ENCODE assay signal across 8 cellular contexts in the genomic region with DNA sequence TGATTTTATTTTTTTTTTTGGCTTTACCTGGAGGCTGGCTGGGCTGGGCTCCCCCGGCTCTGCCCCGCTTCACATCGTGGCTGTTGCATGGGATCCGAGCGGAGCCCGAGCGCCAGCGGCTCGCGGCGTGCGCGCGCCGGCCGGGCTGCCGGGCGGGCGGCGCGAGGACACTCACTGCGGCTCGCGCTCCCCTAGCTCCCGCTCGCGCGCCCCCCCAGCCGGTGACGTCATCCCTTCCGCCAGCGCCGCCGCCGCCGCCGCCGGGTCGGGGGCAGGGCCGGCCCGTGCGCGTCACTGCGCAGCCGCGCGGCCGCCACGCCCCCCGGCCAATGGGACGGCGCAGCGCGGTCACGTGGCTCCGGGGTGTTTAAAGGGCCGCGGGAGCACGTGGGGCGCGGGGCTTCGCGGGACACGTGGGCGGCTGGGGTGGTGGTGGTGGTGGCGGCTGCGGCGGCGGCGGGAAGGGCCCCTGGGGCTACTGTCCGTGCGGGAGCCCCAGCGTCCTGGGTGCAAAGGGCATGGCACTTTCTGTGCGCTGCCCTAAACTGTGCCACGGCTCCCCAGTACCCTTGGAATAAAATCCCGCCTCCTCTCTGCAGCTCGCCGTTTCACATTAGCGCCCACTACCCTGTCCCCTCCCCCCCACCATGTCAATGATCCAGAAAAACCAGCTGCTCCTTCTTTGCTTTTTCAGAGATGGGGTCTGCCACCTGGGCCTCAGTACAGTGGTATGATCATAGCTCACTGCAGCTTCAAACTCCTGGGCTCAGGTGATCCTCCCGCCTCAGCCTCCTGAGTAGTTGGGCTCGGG. TPM values are rescaled to one million over a fixed set of nuclear protein-coding genes. Genes with fewer than 3 reads are reported as not detected.
DNase-seq lines count a peak whose midpoint lies in the region; ATAC-seq and TF ChIP-seq lines count a peak whose summit lies in the region.

TSS of gene PTPRS (minus strand) at position 176 of the 811 bp plus-strand sequence. CDS start 54,672 bp downstream, outside the sequence.

- no peak within 1 kb of the TSS for H3K27ac Mint-ChIP-seq in CD8-positive, alpha-beta T cell
- peak within 1 kb of the TSS in 1 of 2 donors; percentile 52 for H3K27ac Mint-ChIP-seq in natural killer cell treated with Interleukin-12 subunit alpha and Interleukin-12 subunit beta and Interleukin-15 and Interleukin-18, amount 100 ng/mL, for 72 hours
- no peak within 1 kb of the TSS for H3K27ac Mint-ChIP-seq in stimulated activated effector memory CD8-positive, alpha-beta T cell treated with anti-CD3 and anti-CD28 coated beads, Interleukin-12 subunit alpha, Interleukin-12 subunit beta, amount 100 ng/mL, for 72 hours

- peak within 1 kb of the TSS; percentile 80 for H2AFZ ChIP-seq in PC-9

- H3K4me2 ChIP-seq in PC-9 = peak within 1 kb of the TSS; percentile 74

- peaks cover 6% of the 10 kb centered on the region; the same call in 1 of the 2 replicates for H3K79me2 ChIP-seq in PC-9 (ENCODE audit: low read depth)

- POLR2A ChIA-PET in CD8-positive, alpha-beta T cell (lab: Charles Lee) = no interaction called here
- POLR2A ChIA-PET in PC-9 (lab: Charles Lee; ENCODE audit: unreplicated experiment) = interaction anchor here (0.5 to 0.6 kb wide), 3 partner anchors 24 to 195 kb away, joined by 7 to 13 read pairs (median 9); no protein-coding TSS in a partner anchor

- no TSS peak for BruUV-seq in PC-9 (replicated peaks; lab: Mats Ljungman, UMichigan)

- peaks cover 36% of the 10 kb centered on the region for H3K27me3 Mint-ChIP-seq in CD8-positive, alpha-beta T cell (ENCODE audit: low read depth)
- H3K27me3 Mint-ChIP-seq in natural killer cell treated with Interleukin-12 subunit alpha and Interleukin-12 subunit beta and Interleukin-15 and Interleukin-18, amount 100 ng/mL, for 72 hours = peaks cover 23 to 24% of the 10 kb centered on the region in 2 donors

- no peaks in the 10 kb centered on the region for H3K9me3 ChIP-seq in CD8-positive, alpha-beta T cell (ENCODE audit: low read length)
- H3K9me3 ChIP-seq in PC-9 (ENCODE audit: insufficient read depth, low read depth) = no peaks in the 10 kb centered on the region

- peaks cover 18% of the 10 kb centered on the region; the same call in 1 of the 2 replicates for H3F3A ChIP-seq in PC-9 (ENCODE audit: insufficient read depth, low read depth)

- CTCF ChIA-PET in CD8-positive, alpha-beta T cell (lab: Charles Lee) = no interaction called here
- CTCF ChIA-PET in PC-9 (lab: Charles Lee) = interaction anchor here (0.6 kb wide), 1 partner anchor 36 kb away, joined by 13 read pairs; no protein-coding TSS in a partner anchor

- H3K4me3 Mint-ChIP-seq in CD8-positive, alpha-beta T cell = peak within 1 kb of the TSS; percentile 69
- H3K4me3 Mint-ChIP-seq in natural killer cell treated with Interleukin-12 subunit alpha and Interleukin-12 subunit beta and Interleukin-15 and Interleukin-18, amount 100 ng/mL, for 72 hours = peak within 1 kb of the TSS; percentile 61
- H3K4me3 Mint-ChIP-seq in stimulated activated effector memory CD8-positive, alpha-beta T cell treated with anti-CD3 and anti-CD28 coated beads, Interleukin-12 subunit alpha, Interleukin-12 subunit beta, amount 100 ng/mL, for 72 hours = peak within 1 kb of the TSS; percentile 65

- no peaks in the 10 kb centered on the region for H3K9me3 Mint-ChIP-seq in CD8-positive, alpha-beta T cell
- peaks cover 3% of the 10 kb centered on the region for H3K9me3 Mint-ChIP-seq in natural killer cell treated with Interleukin-12 subunit alpha and Interleukin-12 subunit beta and Interleukin-15 and Interleukin-18, amount 100 ng/mL, for 72 hours
- no peaks in the 10 kb centered on the region for H3K9me3 Mint-ChIP-seq in stimulated activated effector memory CD8-positive, alpha-beta T cell treated with anti-CD3 and anti-CD28 coated beads, Interleukin-12 subunit alpha, Interleukin-12 subunit beta, amount 100 ng/mL, for 72 hours

- H3K27me3 ChIP-seq in CD8-positive, alpha-beta T cell (ENCODE audit: insufficient read depth, low read length) = peaks cover 22% of the 10 kb centered on the region
- no peaks in the 10 kb centered on the region for H3K27me3 ChIP-seq in PC-9 (ENCODE audit: insufficient read depth, low read depth)

- H3K36me3 ChIP-seq in CD8-positive, alpha-beta T cell (ENCODE audit: insufficient read depth, low read length) = no peaks in the 10 kb centered on the region
- H3K36me3 ChIP-seq in PC-9 (ENCODE audit: low read depth) = no peaks in the 10 kb centered on the region

- ATAC-seq in CD8-positive, alpha-beta T cell = peak; percentile 79
- peak; percentile 51 for ATAC-seq in HG03045 (IDR thresholded peaks at IDR 0.05; ENCODE audit: unreplicated experiment)
- peak; percentile 87 to 91 for ATAC-seq in natural killer cell treated with Interleukin-12 subunit alpha and Interleukin-12 subunit beta and Interleukin-15 and Interleukin-18, amount 100 ng/mL, for 72 hours
- peak; percentile 67 for ATAC-seq in stimulated activated effector memory CD8-positive, alpha-beta T cell treated with anti-CD3 and anti-CD28 coated beads, Interleukin-12 subunit alpha, Interleukin-12 subunit beta, amount 100 ng/mL, for 72 hours
- ATAC-seq in GM18511 (IDR thresholded peaks at IDR 0.05; ENCODE audit: unreplicated experiment) = no peak

- peak; percentile 42 to 85 (median 54) for DNase-seq in CD8-positive, alpha-beta T cell
- DNase-seq in PC-9 (peak in 1 of 2 experiments; percentile 86), fibroblast of pulmonary artery (ENCODE audit: low read depth) (peak; percentile 75)
- peak; percentile 31 for DNase-seq in activated T-helper 9 cell treated with anti-CD3 and anti-CD28 coated beads, Interleukin-2, amount 50 U/mL, for 16 hours (ENCODE audit: low read depth)
- DNase-seq in natural killer cell treated with Interleukin-12 subunit alpha and Interleukin-12 subunit beta and Interleukin-15 and Interleukin-18, amount 100 ng/mL, for 72 hours (ENCODE audit: low spot score) = peak; percentile 84
- peak; percentile 32 to 65 for DNase-seq in stimulated activated effector memory CD8-positive, alpha-beta T cell treated with anti-CD3 and anti-CD28 coated beads, Interleukin-12 subunit alpha, Interleukin-12 subunit beta, amount 100 ng/mL, for 72 hours (ENCODE audit: low spot score in 2 of 2)

- H3K36me3 Mint-ChIP-seq in CD8-positive, alpha-beta T cell = no peaks in the 10 kb centered on the region
- H3K36me3 Mint-ChIP-seq in natural killer cell treated with Interleukin-12 subunit alpha and Interleukin-12 subunit beta and Interleukin-15 and Interleukin-18, amount 100 ng/mL, for 72 hours = no peaks in the 10 kb centered on the region
- no peaks in the 10 kb centered on the region for H3K36me3 Mint-ChIP-seq in stimulated activated effector memory CD8-positive, alpha-beta T cell treated with anti-CD3 and anti-CD28 coated beads, Interleukin-12 subunit alpha, Interleukin-12 subunit beta, amount 100 ng/mL, for 72 hours

- H3K4me1 Mint-ChIP-seq in CD8-positive, alpha-beta T cell (ENCODE audit: low read depth) = peaks cover 22% of the 10 kb centered on the region
- peaks cover 15 to 19% of the 10 kb centered on the region in 2 donors for H3K4me1 Mint-ChIP-seq in natural killer cell treated with Interleukin-12 subunit alpha and Interleukin-12 subunit beta and Interleukin-15 and Interleukin-18, amount 100 ng/mL, for 72 hours (ENCODE audit: low read depth in 2 of 2)
- H3K4me1 Mint-ChIP-seq in stimulated activated effector memory CD8-positive, alpha-beta T cell treated with anti-CD3 and anti-CD28 coated beads, Interleukin-12 subunit alpha, Interleukin-12 subunit beta, amount 100 ng/mL, for 72 hours = peaks cover 22% of the 10 kb centered on the region

- intact Hi-C loops in CD8-positive, alpha-beta T cell (cut with DNase I, micrococcal nuclease) = no loop called here
- intact Hi-C loops in PC-9 (cut with micrococcal nuclease; ENCODE audit: unreplicated experiment) = no loop called here

- no peaks in the 10 kb centered on the region for H4K20me1 ChIP-seq in PC-9 (ENCODE audit: insufficient read depth)

- H3K9me2 ChIP-seq in PC-9 (ENCODE audit: insufficient read depth) = no peaks in the 10 kb centered on the region

- H3K27ac ChIP-seq in CD8-positive, alpha-beta T cell (ENCODE audit: low read depth, low read length) = no peak within 1 kb of the TSS
- no peak within 1 kb of the TSS for H3K27ac ChIP-seq in PC-9

- TF ChIP-seq CTCF in CD8-positive, alpha-beta T cell (IDR thresholded peaks at IDR 0.05) = no peak
- TF ChIP-seq CTCF in PC-9 (conservative IDR thresholded peaks at IDR 0.05) = no peak
- no peak for TF ChIP-seq CTCF in fibroblast of pulmonary artery (IDR thresholded peaks at IDR 0.05; ENCODE audit: low read length, missing control alignments)

- peak within 1 kb of the TSS; percentile 41 for H3K4me3 ChIP-seq in CD8-positive, alpha-beta T cell (ENCODE audit: low read depth, low read length)
- peak within 1 kb of the TSS; percentile 69 for H3K4me3 ChIP-seq in PC-9
- peak within 1 kb of the TSS; percentile 63 for H3K4me3 ChIP-seq in fibroblast of pulmonary artery (replicated peaks; ENCODE audit: low read depth, low read length)

- H3K4me1 ChIP-seq in CD8-positive, alpha-beta T cell (ENCODE audit: insufficient read depth, low read length) = peaks cover 14% of the 10 kb centered on the region
- peaks cover 13% of the 10 kb centered on the region for H3K4me1 ChIP-seq in PC-9 (replicated peaks; ENCODE audit: insufficient read depth)

RNA-seq across cellular contexts. Expression of gene PTPRS, which starts in this region (rescaled TPM):
- total RNA-seq in CD8-positive, alpha-beta T cell = 1 to 10 TPM; 4.7 to 4.8 TPM
- total RNA-seq in PC-9 (2021) = 131 and 183 TPM in 2 replicates
- under 1 TPM; 0.17 to 0.33 TPM for total RNA-seq in natural killer cell treated with Interleukin-12 subunit alpha and Interleukin-12 subunit beta and Interleukin-15 and Interleukin-18, amount 100 ng/mL, for 72 hours

Comparison
In these comparisons a context has a peak if more than half of its experiments do, and no peak if none do; other contexts are left out.
1. RNA of gene PTPRS (total RNA-seq): 131 to 183 TPM in PC-9; 4.7 to 4.8 TPM in CD8-positive, alpha-beta T cell and 0.17 to 0.33 TPM in natural killer cell treated with Interleukin-12 subunit alpha and Interleukin-12 subunit beta and Interleukin-15 and Interleukin-18, amount 100 ng/mL, for 72 hours; every median in the first group is over 10 times any median in the second.
2. Peak in DNase-seq and ATAC-seq in natural killer cell treated with Interleukin-12 subunit alpha and Interleukin-12 subunit beta and Interleukin-15 and Interleukin-18, amount 100 ng/mL, for 72 hours; RNA of the gene not detected or under 1 TPM.
3. Peak in every context shown above with its lines, with median percentiles within 50 percentile points of each other: H3K4me3 ChIP-seq and H3K4me3 Mint-ChIP-seq.